1 cellular context compared by ENCODE assay signal in genomic region chr7:47540053-47540386, GRCh38.
TF ChIP-seq lines count a peak whose summit lies in the region.

No MANE protein-coding gene starts in this region.

TF ChIP-seq in HepG2, 621 proteins besides CTCF, POLR2A, EP300 and RAD21:
- TF ChIP-seq NFE2L2 (IDR thresholded peaks at IDR 0.05; ENCODE audit: low read length) (no peak), ZNF18 (CRISPR knock-in tag; IDR thresholded peaks at IDR 0.05; ENCODE audit: insufficient replicate concordance) (peak; percentile 2), ZNF570 (CRISPR knock-in tag; IDR thresholded peaks at IDR 0.05; ENCODE audit: borderline replicate concordance) (no peak), ZNF572 (CRISPR knock-in tag; IDR thresholded peaks at IDR 0.05) (peak; percentile 76; the same call in 1 of the 2 replicates), ZNF883 (CRISPR knock-in tag; IDR thresholded peaks at IDR 0.05; ENCODE audit: not compliant biosample characterization) (no peak), PHF21A (CRISPR knock-in tag; IDR thresholded peaks at IDR 0.05) (no peak), ZNF784 (CRISPR knock-in tag; IDR thresholded peaks at IDR 0.05; ENCODE audit: borderline replicate concordance) (no peak), FOXA1 (IDR thresholded peaks at IDR 0.05) (no peak), FOXA1 (CRISPR knock-in tag; IDR thresholded peaks at IDR 0.05) (no peak), ZNF709 (CRISPR knock-in tag; IDR thresholded peaks at IDR 0.05) (0 out of 2 replicates have a peak, but pooled peaks have one; percentile 35), ZNF790 (CRISPR knock-in tag; IDR thresholded peaks at IDR 0.05; ENCODE audit: borderline replicate concordance) (no peak), MBNL3 (CRISPR knock-in tag; conservative IDR thresholded peaks at IDR 0.05) (no peak), ZNF333 (CRISPR knock-in tag; IDR thresholded peaks at IDR 0.05; ENCODE audit: borderline replicate concordance) (0 out of 2 replicates have a peak, but pooled peaks have one; percentile 17), KLF12 (CRISPR knock-in tag; IDR thresholded peaks at IDR 0.05; ENCODE audit: borderline replicate concordance) (0 out of 2 replicates have a peak, but pooled peaks have one; percentile 47), ZNF781 (CRISPR knock-in tag; IDR thresholded peaks at IDR 0.05; ENCODE audit: borderline replicate concordance, not compliant biosample characterization) (peak; percentile 3), SMAD1 (CRISPR knock-in tag; IDR thresholded peaks at IDR 0.05; ENCODE audit: borderline replicate concordance, low read depth) (no peak), ZNF317 (CRISPR knock-in tag; IDR thresholded peaks at IDR 0.05) (peak; percentile 60; the same call in 1 of the 2 replicates), MEIS2 (CRISPR knock-in tag; IDR thresholded peaks at IDR 0.05) (no peak), ZNF605 (CRISPR knock-in tag; IDR thresholded peaks at IDR 0.05) (no peak), NAIF1 (CRISPR knock-in tag; IDR thresholded peaks at IDR 0.05; ENCODE audit: borderline replicate concordance) (peak; percentile 23; the same call in 1 of the 2 replicates), HBP1 (CRISPR knock-in tag; IDR thresholded peaks at IDR 0.05; ENCODE audit: low read depth) (0 out of 2 replicates have a peak, but pooled peaks have one; percentile 2), RNF2 (conservative IDR thresholded peaks at IDR 0.05; ENCODE audit: low read depth) (no peak), ASH2L (IDR thresholded peaks at IDR 0.05; ENCODE audit: insufficient read length, low read depth, low read length) (peak; percentile 20), SOX5 (CRISPR knock-in tag; IDR thresholded peaks at IDR 0.05; ENCODE audit: borderline replicate concordance) (no peak)
- TF ChIP-seq, protein P1, sequence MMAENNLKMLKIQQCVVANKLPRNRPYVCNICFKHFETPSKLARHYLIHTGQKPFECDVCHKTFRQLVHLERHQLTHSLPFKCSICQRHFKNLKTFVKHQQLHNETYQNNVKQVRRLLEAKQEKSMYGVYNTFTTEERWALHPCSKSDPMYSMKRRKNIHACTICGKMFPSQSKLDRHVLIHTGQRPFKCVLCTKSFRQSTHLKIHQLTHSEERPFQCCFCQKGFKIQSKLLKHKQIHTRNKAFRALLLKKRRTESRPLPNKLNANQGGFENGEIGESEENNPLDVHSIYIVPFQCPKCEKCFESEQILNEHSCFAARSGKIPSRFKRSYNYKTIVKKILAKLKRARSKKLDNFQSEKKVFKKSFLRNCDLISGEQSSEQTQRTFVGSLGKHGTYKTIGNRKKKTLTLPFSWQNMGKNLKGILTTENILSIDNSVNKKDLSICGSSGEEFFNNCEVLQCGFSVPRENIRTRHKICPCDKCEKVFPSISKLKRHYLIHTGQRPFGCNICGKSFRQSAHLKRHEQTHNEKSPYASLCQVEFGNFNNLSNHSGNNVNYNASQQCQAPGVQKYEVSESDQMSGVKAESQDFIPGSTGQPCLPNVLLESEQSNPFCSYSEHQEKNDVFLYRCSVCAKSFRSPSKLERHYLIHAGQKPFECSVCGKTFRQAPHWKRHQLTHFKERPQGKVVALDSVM (CRISPR knock-in tag; IDR thresholded peaks at IDR 0.05) = peak; percentile 21; the same call in 1 of the 2 replicates
- TF ChIP-seq, protein P2, sequence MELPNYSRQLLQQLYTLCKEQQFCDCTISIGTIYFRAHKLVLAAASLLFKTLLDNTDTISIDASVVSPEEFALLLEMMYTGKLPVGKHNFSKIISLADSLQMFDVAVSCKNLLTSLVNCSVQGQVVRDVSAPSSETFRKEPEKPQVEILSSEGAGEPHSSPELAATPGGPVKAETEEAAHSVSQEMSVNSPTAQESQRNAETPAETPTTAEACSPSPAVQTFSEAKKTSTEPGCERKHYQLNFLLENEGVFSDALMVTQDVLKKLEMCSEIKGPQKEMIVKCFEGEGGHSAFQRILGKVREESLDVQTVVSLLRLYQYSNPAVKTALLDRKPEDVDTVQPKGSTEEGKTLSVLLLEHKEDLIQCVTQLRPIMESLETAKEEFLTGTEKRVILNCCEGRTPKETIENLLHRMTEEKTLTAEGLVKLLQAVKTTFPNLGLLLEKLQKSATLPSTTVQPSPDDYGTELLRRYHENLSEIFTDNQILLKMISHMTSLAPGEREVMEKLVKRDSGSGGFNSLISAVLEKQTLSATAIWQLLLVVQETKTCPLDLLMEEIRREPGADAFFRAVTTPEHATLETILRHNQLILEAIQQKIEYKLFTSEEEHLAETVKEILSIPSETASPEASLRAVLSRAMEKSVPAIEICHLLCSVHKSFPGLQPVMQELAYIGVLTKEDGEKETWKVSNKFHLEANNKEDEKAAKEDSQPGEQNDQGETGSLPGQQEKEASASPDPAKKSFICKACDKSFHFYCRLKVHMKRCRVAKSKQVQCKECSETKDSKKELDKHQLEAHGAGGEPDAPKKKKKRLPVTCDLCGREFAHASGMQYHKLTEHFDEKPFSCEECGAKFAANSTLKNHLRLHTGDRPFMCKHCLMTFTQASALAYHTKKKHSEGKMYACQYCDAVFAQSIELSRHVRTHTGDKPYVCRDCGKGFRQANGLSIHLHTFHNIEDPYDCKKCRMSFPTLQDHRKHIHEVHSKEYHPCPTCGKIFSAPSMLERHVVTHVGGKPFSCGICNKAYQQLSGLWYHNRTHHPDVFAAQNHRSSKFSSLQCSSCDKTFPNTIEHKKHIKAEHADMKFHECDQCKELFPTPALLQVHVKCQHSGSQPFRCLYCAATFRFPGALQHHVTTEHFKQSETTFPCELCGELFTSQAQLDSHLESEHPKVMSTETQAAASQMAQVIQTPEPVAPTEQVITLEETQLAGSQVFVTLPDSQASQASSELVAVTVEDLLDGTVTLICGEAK (IDR thresholded peaks at IDR 0.05) = no peak
- TF ChIP-seq, protein P2 (CRISPR knock-in tag; IDR thresholded peaks at IDR 0.05) = no peak
- TF ChIP-seq, protein P3, sequence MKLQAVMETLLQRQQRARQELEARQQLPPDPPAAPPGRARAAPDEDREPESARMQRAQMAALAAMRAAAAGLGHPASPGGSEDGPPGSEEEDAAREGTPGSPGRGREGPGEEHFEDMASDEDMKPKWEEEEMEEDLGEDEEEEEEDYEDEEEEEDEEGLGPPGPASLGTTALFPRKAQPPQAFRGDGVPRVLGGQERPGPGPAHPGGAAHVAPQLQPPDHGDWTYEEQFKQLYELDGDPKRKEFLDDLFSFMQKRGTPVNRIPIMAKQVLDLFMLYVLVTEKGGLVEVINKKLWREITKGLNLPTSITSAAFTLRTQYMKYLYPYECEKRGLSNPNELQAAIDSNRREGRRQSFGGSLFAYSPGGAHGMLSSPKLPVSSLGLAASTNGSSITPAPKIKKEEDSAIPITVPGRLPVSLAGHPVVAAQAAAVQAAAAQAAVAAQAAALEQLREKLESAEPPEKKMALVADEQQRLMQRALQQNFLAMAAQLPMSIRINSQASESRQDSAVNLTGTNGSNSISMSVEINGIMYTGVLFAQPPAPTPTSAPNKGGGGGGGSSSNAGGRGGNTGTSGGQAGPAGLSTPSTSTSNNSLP (IDR thresholded peaks at IDR 0.05; ENCODE audit: low read depth, low read length) = no peak
- TF ChIP-seq, protein P4, sequence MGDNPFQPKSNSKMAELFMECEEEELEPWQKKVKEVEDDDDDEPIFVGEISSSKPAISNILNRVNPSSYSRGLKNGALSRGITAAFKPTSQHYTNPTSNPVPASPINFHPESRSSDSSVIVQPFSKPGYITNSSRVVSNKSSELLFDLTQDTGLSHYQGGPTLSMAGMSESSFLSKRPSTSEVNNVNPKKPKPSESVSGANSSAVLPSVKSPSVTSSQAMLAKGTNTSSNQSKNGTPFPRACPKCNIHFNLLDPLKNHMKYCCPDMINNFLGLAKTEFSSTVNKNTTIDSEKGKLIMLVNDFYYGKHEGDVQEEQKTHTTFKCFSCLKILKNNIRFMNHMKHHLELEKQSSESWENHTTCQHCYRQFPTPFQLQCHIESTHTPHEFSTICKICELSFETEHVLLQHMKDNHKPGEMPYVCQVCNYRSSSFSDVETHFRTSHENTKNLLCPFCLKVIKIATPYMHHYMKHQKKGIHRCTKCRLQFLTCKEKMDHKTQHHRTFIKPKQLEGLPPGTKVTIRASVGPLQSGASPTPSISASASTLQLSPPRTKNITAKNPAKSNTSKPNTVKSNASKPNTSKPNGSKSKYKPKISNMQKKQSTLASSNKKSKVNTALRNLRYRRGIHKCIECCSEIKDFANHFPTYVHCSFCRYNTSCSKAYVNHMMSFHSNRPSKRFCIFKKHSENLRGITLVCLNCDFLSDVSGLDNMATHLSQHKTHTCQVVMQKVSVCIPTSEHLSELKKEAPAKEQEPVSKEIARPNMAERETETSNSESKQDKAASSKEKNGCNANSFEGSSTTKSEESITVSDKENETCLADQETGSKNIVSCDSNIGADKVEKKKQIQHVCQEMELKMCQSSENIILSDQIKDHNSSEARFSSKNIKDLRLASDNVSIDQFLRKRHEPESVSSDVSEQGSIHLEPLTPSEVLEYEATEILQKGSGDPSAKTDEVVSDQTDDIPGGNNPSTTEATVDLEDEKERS (CRISPR knock-in tag; IDR thresholded peaks at IDR 0.05) = 0 out of 2 replicates have a peak, but pooled peaks have one; percentile 13
- TF ChIP-seq, protein P5, sequence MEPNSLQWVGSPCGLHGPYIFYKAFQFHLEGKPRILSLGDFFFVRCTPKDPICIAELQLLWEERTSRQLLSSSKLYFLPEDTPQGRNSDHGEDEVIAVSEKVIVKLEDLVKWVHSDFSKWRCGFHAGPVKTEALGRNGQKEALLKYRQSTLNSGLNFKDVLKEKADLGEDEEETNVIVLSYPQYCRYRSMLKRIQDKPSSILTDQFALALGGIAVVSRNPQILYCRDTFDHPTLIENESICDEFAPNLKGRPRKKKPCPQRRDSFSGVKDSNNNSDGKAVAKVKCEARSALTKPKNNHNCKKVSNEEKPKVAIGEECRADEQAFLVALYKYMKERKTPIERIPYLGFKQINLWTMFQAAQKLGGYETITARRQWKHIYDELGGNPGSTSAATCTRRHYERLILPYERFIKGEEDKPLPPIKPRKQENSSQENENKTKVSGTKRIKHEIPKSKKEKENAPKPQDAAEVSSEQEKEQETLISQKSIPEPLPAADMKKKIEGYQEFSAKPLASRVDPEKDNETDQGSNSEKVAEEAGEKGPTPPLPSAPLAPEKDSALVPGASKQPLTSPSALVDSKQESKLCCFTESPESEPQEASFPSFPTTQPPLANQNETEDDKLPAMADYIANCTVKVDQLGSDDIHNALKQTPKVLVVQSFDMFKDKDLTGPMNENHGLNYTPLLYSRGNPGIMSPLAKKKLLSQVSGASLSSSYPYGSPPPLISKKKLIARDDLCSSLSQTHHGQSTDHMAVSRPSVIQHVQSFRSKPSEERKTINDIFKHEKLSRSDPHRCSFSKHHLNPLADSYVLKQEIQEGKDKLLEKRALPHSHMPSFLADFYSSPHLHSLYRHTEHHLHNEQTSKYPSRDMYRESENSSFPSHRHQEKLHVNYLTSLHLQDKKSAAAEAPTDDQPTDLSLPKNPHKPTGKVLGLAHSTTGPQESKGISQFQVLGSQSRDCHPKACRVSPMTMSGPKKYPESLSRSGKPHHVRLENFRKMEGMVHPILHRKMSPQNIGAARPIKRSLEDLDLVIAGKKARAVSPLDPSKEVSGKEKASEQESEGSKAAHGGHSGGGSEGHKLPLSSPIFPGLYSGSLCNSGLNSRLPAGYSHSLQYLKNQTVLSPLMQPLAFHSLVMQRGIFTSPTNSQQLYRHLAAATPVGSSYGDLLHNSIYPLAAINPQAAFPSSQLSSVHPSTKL (CRISPR knock-in tag; IDR thresholded peaks at IDR 0.05) = no peak
